Comparison of ENCODE assay signal across 2 cellular contexts in the genomic region with DNA sequence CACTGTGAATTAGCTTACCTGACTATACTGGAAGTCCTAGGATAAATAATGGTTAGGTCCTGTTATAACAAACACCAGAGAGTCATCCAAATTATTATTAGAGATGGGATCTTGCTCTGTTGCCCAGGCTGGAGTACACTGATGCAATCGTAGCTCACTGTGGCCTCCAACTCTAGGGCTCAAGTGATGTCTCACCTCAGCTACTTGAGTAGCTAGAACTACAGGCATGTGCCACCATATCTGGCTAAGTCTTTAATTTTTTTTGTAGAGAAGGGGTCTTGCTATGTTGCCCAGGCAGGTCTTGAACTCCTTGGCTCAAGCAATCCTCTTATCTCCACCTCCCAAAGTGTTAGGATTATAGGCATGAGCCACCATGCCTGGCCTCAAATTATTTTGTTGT.
A peak's percentile ranks its signal among the peaks of the same experiment; 100 is the strongest.
TF ChIP-seq lines count a peak whose summit lies in the region.

No MANE protein-coding gene starts in this region.

TF ChIP-seq in HepG2, 621 proteins besides CTCF, POLR2A, EP300 and RAD21:
- TF ChIP-seq, protein P1, sequence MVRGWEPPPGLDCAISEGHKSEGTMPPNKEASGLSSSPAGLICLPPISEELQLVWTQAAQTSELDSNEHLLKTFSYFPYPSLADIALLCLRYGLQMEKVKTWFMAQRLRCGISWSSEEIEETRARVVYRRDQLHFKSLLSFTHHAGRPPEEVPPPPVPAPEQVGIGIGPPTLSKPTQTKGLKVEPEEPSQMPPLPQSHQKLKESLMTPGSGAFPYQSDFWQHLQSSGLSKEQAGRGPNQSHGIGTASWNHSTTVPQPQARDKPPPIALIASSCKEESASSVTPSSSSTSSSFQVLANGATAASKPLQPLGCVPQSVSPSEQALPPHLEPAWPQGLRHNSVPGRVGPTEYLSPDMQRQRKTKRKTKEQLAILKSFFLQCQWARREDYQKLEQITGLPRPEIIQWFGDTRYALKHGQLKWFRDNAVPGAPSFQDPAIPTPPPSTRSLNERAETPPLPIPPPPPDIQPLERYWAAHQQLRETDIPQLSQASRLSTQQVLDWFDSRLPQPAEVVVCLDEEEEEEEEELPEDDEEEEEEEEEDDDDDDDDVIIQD (CRISPR knock-in tag; IDR thresholded peaks at IDR 0.05; ENCODE audit: low read depth): no peak
- TF ChIP-seq MAF1 (CRISPR knock-in tag; IDR thresholded peaks at IDR 0.05; ENCODE audit: borderline replicate concordance): no peak
- peak; percentile 81 for TF ChIP-seq ZNF121 (CRISPR knock-in tag; IDR thresholded peaks at IDR 0.05)
- no peak for TF ChIP-seq ZNF891 (CRISPR knock-in tag; IDR thresholded peaks at IDR 0.05)
- TF ChIP-seq CBFB (CRISPR knock-in tag; IDR thresholded peaks at IDR 0.05): no peak
TF ChIP-seq in HepG2: peak in this region for 1.

TF ChIP-seq in WTC11, 78 proteins besides CTCF, POLR2A, EP300 and RAD21 (continued from another document):
- TF ChIP-seq, protein P2, sequence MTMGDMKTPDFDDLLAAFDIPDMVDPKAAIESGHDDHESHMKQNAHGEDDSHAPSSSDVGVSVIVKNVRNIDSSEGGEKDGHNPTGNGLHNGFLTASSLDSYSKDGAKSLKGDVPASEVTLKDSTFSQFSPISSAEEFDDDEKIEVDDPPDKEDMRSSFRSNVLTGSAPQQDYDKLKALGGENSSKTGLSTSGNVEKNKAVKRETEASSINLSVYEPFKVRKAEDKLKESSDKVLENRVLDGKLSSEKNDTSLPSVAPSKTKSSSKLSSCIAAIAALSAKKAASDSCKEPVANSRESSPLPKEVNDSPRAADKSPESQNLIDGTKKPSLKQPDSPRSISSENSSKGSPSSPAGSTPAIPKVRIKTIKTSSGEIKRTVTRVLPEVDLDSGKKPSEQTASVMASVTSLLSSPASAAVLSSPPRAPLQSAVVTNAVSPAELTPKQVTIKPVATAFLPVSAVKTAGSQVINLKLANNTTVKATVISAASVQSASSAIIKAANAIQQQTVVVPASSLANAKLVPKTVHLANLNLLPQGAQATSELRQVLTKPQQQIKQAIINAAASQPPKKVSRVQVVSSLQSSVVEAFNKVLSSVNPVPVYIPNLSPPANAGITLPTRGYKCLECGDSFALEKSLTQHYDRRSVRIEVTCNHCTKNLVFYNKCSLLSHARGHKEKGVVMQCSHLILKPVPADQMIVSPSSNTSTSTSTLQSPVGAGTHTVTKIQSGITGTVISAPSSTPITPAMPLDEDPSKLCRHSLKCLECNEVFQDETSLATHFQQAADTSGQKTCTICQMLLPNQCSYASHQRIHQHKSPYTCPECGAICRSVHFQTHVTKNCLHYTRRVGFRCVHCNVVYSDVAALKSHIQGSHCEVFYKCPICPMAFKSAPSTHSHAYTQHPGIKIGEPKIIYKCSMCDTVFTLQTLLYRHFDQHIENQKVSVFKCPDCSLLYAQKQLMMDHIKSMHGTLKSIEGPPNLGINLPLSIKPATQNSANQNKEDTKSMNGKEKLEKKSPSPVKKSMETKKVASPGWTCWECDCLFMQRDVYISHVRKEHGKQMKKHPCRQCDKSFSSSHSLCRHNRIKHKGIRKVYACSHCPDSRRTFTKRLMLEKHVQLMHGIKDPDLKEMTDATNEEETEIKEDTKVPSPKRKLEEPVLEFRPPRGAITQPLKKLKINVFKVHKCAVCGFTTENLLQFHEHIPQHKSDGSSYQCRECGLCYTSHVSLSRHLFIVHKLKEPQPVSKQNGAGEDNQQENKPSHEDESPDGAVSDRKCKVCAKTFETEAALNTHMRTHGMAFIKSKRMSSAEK (CRISPR knock-in tag; IDR thresholded peaks at IDR 0.05; ENCODE audit: borderline replicate concordance): no peak
